ENCODE assay signal across 21 cellular contexts in the genomic region with DNA sequence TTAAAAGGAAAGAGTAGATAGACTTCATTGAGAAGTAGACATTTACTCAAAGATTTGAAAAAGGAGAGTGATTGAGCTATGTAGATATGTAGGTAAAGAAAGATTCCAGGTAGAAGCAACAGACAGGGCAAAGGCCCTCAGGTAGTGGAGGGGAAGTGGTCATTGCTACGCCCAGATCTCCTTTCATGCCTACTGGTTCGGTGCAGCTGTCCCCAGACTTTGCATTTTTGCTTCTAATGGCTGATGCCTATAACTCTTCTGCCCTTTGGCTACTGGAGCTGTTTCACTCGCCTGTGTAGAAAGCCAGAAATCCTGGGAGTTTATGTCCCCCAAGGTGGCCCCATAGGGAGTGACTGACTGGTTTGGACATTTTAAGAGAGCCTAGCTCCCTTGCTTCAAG. TPM values are rescaled to one million over a fixed set of nuclear protein-coding genes. Genes with fewer than 3 reads are reported as not detected.
DNase-seq lines count a peak whose midpoint lies in the region; ATAC-seq and TF ChIP-seq lines count a peak whose summit lies in the region.
"Had no signal": no experiment of that assay in that cellular context is flagged by ENCODE, and none has a peak within 500 bp of the region (broad histone marks: within the 10 kb centered on the region; RNA-seq: fewer than 3 reads in every experiment).

No MANE protein-coding gene starts in this region.

- H3K79me2 ChIP-seq in neural progenitor cell (ENCODE audit: low read depth), result no peaks in the 10 kb centered on the region

- H3K4me1 Mint-ChIP-seq in neural progenitor cell, result peaks cover 4% of the 10 kb centered on the region
- H3K4me1 Mint-ChIP-seq: activated CD4-positive, alpha-beta T cell treated with anti-CD3 and anti-CD28 coated beads for 36 hours; immature natural killer cell had no signal

- H3F3A ChIP-seq in neural progenitor cell (ENCODE audit: low read depth), result no peaks in the 10 kb centered on the region

- no peaks in the 10 kb centered on the region for H3K27me3 ChIP-seq in neural progenitor cell
- H3K27me3 ChIP-seq: brain microvascular endothelial cell had no signal

- peak overlapping the region; percentile 42 for H2AFZ ChIP-seq in neural progenitor cell (replicated peaks)
- H2AFZ ChIP-seq: GM23248 had no signal

- no peaks in the 10 kb centered on the region for H3K9me3 ChIP-seq in neural progenitor cell (ENCODE audit: low read depth)

- ATAC-seq in GM19023 (IDR thresholded peaks at IDR 0.05; ENCODE audit: unreplicated experiment), result peak; percentile 30
- peak; percentile 21 for ATAC-seq in GM21717 (IDR thresholded peaks at IDR 0.05; ENCODE audit: unreplicated experiment)
- peak; percentile 20 for ATAC-seq in HG03159 (IDR thresholded peaks at IDR 0.05; ENCODE audit: unreplicated experiment)
- no peak for ATAC-seq in GM21723 (IDR thresholded peaks at IDR 0.05; ENCODE audit: unreplicated experiment)
- ATAC-seq: activated CD4-positive, alpha-beta T cell treated with anti-CD3 and anti-CD28 coated beads for 36 hours had no signal

- H3K27me3 Mint-ChIP-seq in neural progenitor cell (ENCODE audit: insufficient read depth, low read depth), result no peaks in the 10 kb centered on the region

- H3K9ac ChIP-seq in neural progenitor cell, result no peak overlapping the region
- H3K9ac ChIP-seq: GM23248 had no signal

- DNase-seq in neural progenitor cell (ENCODE audit: low spot score) (no peak), NCI-H82 (lab: John Stamatoyannopoulos, UW) (no peak)
- DNase-seq in activated T-cell treated with anti-CD3 and anti-CD28 coated beads, Interleukin-2, amount 50 U/mL, for 1 hour, result no peak
- DNase-seq: activated CD4-positive, alpha-beta T cell treated with anti-CD3 and anti-CD28 coated beads for 36 hours; brain microvascular endothelial cell; CD4-positive, alpha-beta T cell; endodermal cell; GM23248; immature natural killer cell; KBM-7; MV-4-11; NCI-H2029; NCI-H446 treated with DMSO at 0.1 percent for 48 hours; occipital lobe; substantia nigra had no signal

- H3K4me3 Mint-ChIP-seq in neural progenitor cell, result no peak overlapping the region
- H3K4me3 Mint-ChIP-seq: activated CD4-positive, alpha-beta T cell treated with anti-CD3 and anti-CD28 coated beads for 36 hours; CD4-positive, alpha-beta T cell; endodermal cell; immature natural killer cell had no signal

- no peaks in the 10 kb centered on the region for H4K20me1 ChIP-seq in neural progenitor cell (ENCODE audit: low read depth)

- H3K36me3 Mint-ChIP-seq in neural progenitor cell, result no peaks in the 10 kb centered on the region
- H3K36me3 Mint-ChIP-seq: immature natural killer cell had no signal

- no peak overlapping the region for H3K27ac ChIP-seq in neural progenitor cell
- H3K27ac ChIP-seq: brain microvascular endothelial cell, GM23248 had no signal

- H3K36me3 ChIP-seq in neural progenitor cell, result no peaks in the 10 kb centered on the region
- H3K36me3 ChIP-seq: brain microvascular endothelial cell had no signal

- TF ChIP-seq CTCF in neural progenitor cell (IDR thresholded peaks at IDR 0.05), result no peak

- no peak overlapping the region for H3K4me2 ChIP-seq in neural progenitor cell

- no peak overlapping the region for H3K4me3 ChIP-seq in neural progenitor cell
- H3K4me3 ChIP-seq: GM23248, lung had no signal

- H3K4me1 ChIP-seq in neural progenitor cell, result peaks cover 2% of the 10 kb centered on the region

- no peaks in the 10 kb centered on the region for H3K9me3 Mint-ChIP-seq in neural progenitor cell
- H3K9me3 Mint-ChIP-seq: activated T-helper 2 cell treated with anti-CD3 and anti-CD28 coated beads, Interferon-gamma antibody, Interleukin-2, Interleukin-4, amounts not matched to agents 10 μg/mL and 5 μg/mL and 100 μg/mL, durations not matched to agents 14 hours and 24 hours and 36 hours; CD4-positive, alpha-beta T cell; immature natural killer cell had no signal

- H3K27ac Mint-ChIP-seq in neural progenitor cell, result no peak overlapping the region
- H3K27ac Mint-ChIP-seq: activated CD4-positive, alpha-beta T cell treated with anti-CD3 and anti-CD28 coated beads for 36 hours; activated T-helper 2 cell treated with anti-CD3 and anti-CD28 coated beads, Interferon-gamma antibody, Interleukin-2, Interleukin-4, amounts not matched to agents 10 μg/mL and 5 μg/mL and 100 μg/mL, durations not matched to agents 14 hours and 24 hours and 36 hours; CD4-positive, alpha-beta T cell; endodermal cell; immature natural killer cell had no signal

RNA-seq across cellular contexts. Expression of a gene that starts 16.9 kb away (rescaled TPM):
- total RNA-seq in neural progenitor cell (ENCODE audit: low replicate concordance), result 105 and 121 TPM in 2 replicates

RNA-seq across cellular contexts. Expression of a gene that starts 53.6 kb away (rescaled TPM):
- 31.2 and 40.7 TPM in 2 replicates for total RNA-seq in neural progenitor cell (ENCODE audit: low replicate concordance)

RNA-seq across cellular contexts. Expression of a gene that starts 58.8 kb away (rescaled TPM):
- total RNA-seq in neural progenitor cell (ENCODE audit: low replicate concordance), result 23.8 and 35.6 TPM in 2 replicates
